ENCODE assay signal across 13 cellular contexts in the genomic region with DNA sequence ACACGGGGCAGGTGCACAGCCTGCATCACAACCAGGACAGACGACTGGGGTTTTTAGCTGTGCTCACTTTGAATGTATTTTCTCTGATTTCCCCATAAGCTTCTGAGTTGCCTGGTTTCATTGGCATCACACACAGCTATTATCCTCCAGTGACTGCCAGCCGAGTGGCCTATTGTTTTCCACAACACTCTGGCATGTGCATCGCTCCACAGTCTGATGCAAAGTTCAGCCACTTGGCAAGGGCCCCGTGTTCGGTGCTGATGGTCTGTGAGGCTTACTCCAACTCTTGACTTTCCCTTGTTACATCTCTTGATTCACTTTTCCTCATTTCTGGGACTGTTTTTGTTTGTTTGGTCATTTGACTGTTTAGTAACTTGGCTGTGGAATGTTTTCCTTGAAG.
"Had no signal": no experiment of that assay in that cellular context is flagged by ENCODE, and none has a peak within 500 bp of the region (broad histone marks: within the 10 kb centered on the region; RNA-seq: fewer than 3 reads in every experiment).

No MANE protein-coding gene starts in this region.

- H3K9me3 ChIP-seq: lower lobe of right lung, transverse colon had no signal

- H3K27me3 ChIP-seq: transverse colon had no signal

- DNase-seq: activated CD4-positive, alpha-beta T cell treated with anti-CD3 and anti-CD28 coated beads for 1 hour; activated CD4-positive, alpha-beta T cell treated with anti-CD3 and anti-CD28 coated beads, Interleukin-2, amount 50 U/mL, for 4 hours; activated naive CD4-positive, alpha-beta T cell treated with anti-CD3 and anti-CD28 coated beads for 36 hours; glutamatergic neuron; immature natural killer cell; left colon; lower lobe of right lung; right cardiac atrium; stimulated activated CD4-positive, alpha-beta T cell treated with anti-CD3 and anti-CD28 coated beads, Interleukin-15, amount 100 ng/mL, for 24 hours; stimulated activated CD4-positive, alpha-beta T cell treated with anti-CD3 and anti-CD28 coated beads, Interleukin-4, amount 100 ng/mL, for 1 hour; stimulated activated naive CD4-positive, alpha-beta T cell; transverse colon had no signal

- H3K27ac ChIP-seq: lower lobe of right lung, skin epidermis, transverse colon had no signal

- ATAC-seq: left colon, lower lobe of right lung, right cardiac atrium had no signal

- H3K4me3 ChIP-seq: lower lobe of right lung, skin epidermis, transverse colon had no signal

- H3K4me1 ChIP-seq: lower lobe of right lung, transverse colon had no signal

- H3K36me3 ChIP-seq: lower lobe of right lung, transverse colon had no signal
